In genomic region chr3:42226470-42227425, GRCh38 we compare ENCODE assay signal across 16 cellular contexts. TPM values are rescaled to one million over a fixed set of nuclear protein-coding genes. Genes with fewer than 3 reads are reported as not detected.
A peak's percentile ranks its signal among the peaks of the same experiment; 100 is the strongest.
DNase-seq lines count a peak whose midpoint lies in the region; ATAC-seq and TF ChIP-seq lines count a peak whose summit lies in the region.
"Had no signal": no experiment of that assay in that cellular context is flagged by ENCODE, and none has a peak within 500 bp of the region (broad histone marks: within the 10 kb centered on the region; RNA-seq: fewer than 3 reads in every experiment).

No MANE protein-coding gene starts in this region.

- peaks cover 5% of the 10 kb centered on the region for H3K36me3 Mint-ChIP-seq in activated naive CD8-positive, alpha-beta T cell treated with anti-CD3 and anti-CD28 coated beads, Interleukin-2, amount 10 ng/mL, durations not matched to agents 7 days and 5 days
- H3K36me3 Mint-ChIP-seq in activated naive CD8-positive, alpha-beta T cell treated with anti-CD3 and anti-CD28 coated beads for 36 hours = peaks cover 3% of the 10 kb centered on the region

- H3K4me3 ChIP-seq in epithelial cell of esophagus (ENCODE audit: low read length) = no peak overlapping the region
- no peak overlapping the region for H3K4me3 ChIP-seq in upper lobe of right lung
- H3K4me3 ChIP-seq: SJSA1 had no signal

- H3K27me3 Mint-ChIP-seq in activated naive CD8-positive, alpha-beta T cell treated with anti-CD3 and anti-CD28 coated beads, Interleukin-2, amount 10 ng/mL, durations not matched to agents 7 days and 5 days = no peaks in the 10 kb centered on the region
- no peaks in the 10 kb centered on the region for H3K27me3 Mint-ChIP-seq in activated naive CD8-positive, alpha-beta T cell treated with anti-CD3 and anti-CD28 coated beads for 36 hours

- H3K9me3 ChIP-seq in upper lobe of right lung = no peaks in the 10 kb centered on the region
- H3K9me3 ChIP-seq: SJSA1 had no signal

- ATAC-seq in activated naive CD8-positive, alpha-beta T cell treated with anti-CD3 and anti-CD28 coated beads, Interleukin-2, amount 10 ng/mL, durations not matched to agents 7 days and 5 days (ENCODE audit: low read depth) = peak; percentile 45
- ATAC-seq in upper lobe of right lung = peak; percentile 50
- no peak for ATAC-seq in GM18519 (IDR thresholded peaks at IDR 0.05; ENCODE audit: low FRiP score, unreplicated experiment)

- DNase-seq in activated naive CD8-positive, alpha-beta T cell treated with anti-CD3 and anti-CD28 coated beads, Interleukin-2, amount 10 ng/mL, durations not matched to agents 7 days and 5 days = no peak
- no peak for DNase-seq in activated naive CD8-positive, alpha-beta T cell treated with anti-CD3 and anti-CD28 coated beads for 36 hours
- DNase-seq in NCI-H524 (lab: John Stamatoyannopoulos, UW) = peak; percentile 50 to 61
- peak; percentile 29 for DNase-seq in epithelial cell of esophagus (ENCODE audit: low read depth)
- no peak for DNase-seq in upper lobe of right lung
- no peak for DNase-seq in dedifferentiated amniotic fluid mesenchymal stem cell (ENCODE audit: extremely low spot score)
- DNase-seq in DMS53 treated with DMSO at 0.1 percent for 48 hours (lab: John Stamatoyannopoulos, UW; ENCODE audit: unreplicated experiment) = no peak
- DNase-seq: ACHN; activated CD8-positive, alpha-beta memory T cell treated with anti-CD3 and anti-CD28 coated beads for 24 hours; activated effector memory CD4-positive, alpha-beta T cell treated with anti-CD3 and anti-CD28 coated beads, Interleukin-2, amount 50 U/mL, for 16 hours; COR-L47; effector CD4-positive, alpha-beta T cell; NCI-H146 had no signal

- POLR2A ChIA-PET in activated naive CD8-positive, alpha-beta T cell treated with anti-CD3 and anti-CD28 coated beads, Interleukin-2, amount 10 ng/mL, durations not matched to agents 7 days and 5 days (lab: Charles Lee) = interaction anchor here (0.6 kb wide), 1 partner anchor 276 kb away, joined by 5 read pairs; no protein-coding TSS in a partner anchor

- no peaks in the 10 kb centered on the region for H3K27me3 ChIP-seq in upper lobe of right lung
- H3K27me3 ChIP-seq: SJSA1 had no signal

- peak overlapping the region; percentile 1 for H3K27ac Mint-ChIP-seq in activated naive CD8-positive, alpha-beta T cell treated with anti-CD3 and anti-CD28 coated beads, Interleukin-2, amount 10 ng/mL, durations not matched to agents 7 days and 5 days
- H3K27ac Mint-ChIP-seq in activated naive CD8-positive, alpha-beta T cell treated with anti-CD3 and anti-CD28 coated beads for 36 hours = no peak overlapping the region

- H3K4me1 Mint-ChIP-seq in activated naive CD8-positive, alpha-beta T cell treated with anti-CD3 and anti-CD28 coated beads, Interleukin-2, amount 10 ng/mL, durations not matched to agents 7 days and 5 days = peaks cover 11% of the 10 kb centered on the region
- peaks cover 2% of the 10 kb centered on the region for H3K4me1 Mint-ChIP-seq in activated naive CD8-positive, alpha-beta T cell treated with anti-CD3 and anti-CD28 coated beads for 36 hours

- H3K4me3 Mint-ChIP-seq in activated naive CD8-positive, alpha-beta T cell treated with anti-CD3 and anti-CD28 coated beads, Interleukin-2, amount 10 ng/mL, durations not matched to agents 7 days and 5 days = no peak overlapping the region
- H3K4me3 Mint-ChIP-seq in activated naive CD8-positive, alpha-beta T cell treated with anti-CD3 and anti-CD28 coated beads for 36 hours = no peak overlapping the region

- intact Hi-C loops in upper lobe of right lung (cut with DNase I) = loop anchor here (10.0 kb wide), 1 partner anchor 218 kb away; no protein-coding TSS in a partner anchor

- H3K36me3 ChIP-seq in upper lobe of right lung = peaks cover 27% of the 10 kb centered on the region

- no peak overlapping the region for H3K27ac ChIP-seq in upper lobe of right lung
- H3K27ac ChIP-seq: SJSA1 had no signal

- H3K4me1 ChIP-seq in upper lobe of right lung = no peaks in the 10 kb centered on the region

- no peaks in the 10 kb centered on the region for H3K9me3 Mint-ChIP-seq in activated naive CD8-positive, alpha-beta T cell treated with anti-CD3 and anti-CD28 coated beads, Interleukin-2, amount 10 ng/mL, durations not matched to agents 7 days and 5 days
- no peaks in the 10 kb centered on the region for H3K9me3 Mint-ChIP-seq in activated naive CD8-positive, alpha-beta T cell treated with anti-CD3 and anti-CD28 coated beads for 36 hours

- no peak for TF ChIP-seq CTCF in epithelial cell of esophagus (IDR thresholded peaks at IDR 0.05; ENCODE audit: insufficient read depth, low read depth, low read length, missing control alignments)
- no peak for TF ChIP-seq CTCF in upper lobe of right lung (IDR thresholded peaks at IDR 0.05)

RNA-seq across cellular contexts. Expression of gene CCK, which starts 39.2 kb away (rescaled TPM):
- total RNA-seq in activated naive CD8-positive, alpha-beta T cell treated with anti-CD3 and anti-CD28 coated beads, Interleukin-2, amount 10 ng/mL, durations not matched to agents 7 days and 5 days = not detected
- not detected for total RNA-seq in activated naive CD8-positive, alpha-beta T cell treated with anti-CD3 and anti-CD28 coated beads for 36 hours
- total RNA-seq in upper lobe of right lung = 0.67 TPM
- total RNA-seq: posterior vena cava, SJSA1 had no signal

Comparison
In these comparisons a context has a peak if more than half of its experiments do, and no peak if none do; other contexts are left out.
1. DNase-seq: peak in NCI-H524 (2 of 2) and epithelial cell of esophagus (single experiment); none in activated naive CD8-positive, alpha-beta T cell treated with anti-CD3 and anti-CD28 coated beads, Interleukin-2, amount 10 ng/mL, durations not matched to agents 7 days and 5 days (single experiment), activated naive CD8-positive, alpha-beta T cell treated with anti-CD3 and anti-CD28 coated beads for 36 hours (single experiment), upper lobe of right lung (single experiment), dedifferentiated amniotic fluid mesenchymal stem cell (single experiment) and DMS53 treated with DMSO at 0.1 percent for 48 hours (single experiment).